In the genomic region with DNA sequence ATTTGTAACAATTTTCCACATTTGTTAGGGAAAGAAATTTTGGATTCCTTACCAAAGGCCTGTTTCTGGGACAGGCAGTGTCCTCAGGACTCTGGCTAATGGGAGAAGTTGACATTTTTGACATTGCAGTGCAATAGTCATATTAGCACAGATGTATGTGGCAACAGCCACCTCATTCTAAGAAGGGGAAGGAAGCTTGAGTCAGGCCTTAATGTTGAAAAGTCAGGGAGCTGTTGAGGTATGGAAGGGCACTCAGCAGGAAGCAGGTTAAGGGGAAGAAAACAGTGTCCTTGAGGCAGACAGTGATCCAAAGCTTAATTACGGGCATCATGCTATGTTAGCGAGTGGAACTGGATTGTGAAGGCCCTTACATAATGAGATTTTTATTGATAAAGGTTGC, we compare ENCODE assay signal across 1 cellular context.
TF ChIP-seq lines count a peak whose summit lies in the region.

No MANE protein-coding gene starts in this region.

TF ChIP-seq in endothelial cell of umbilical vein, 7 proteins besides CTCF, POLR2A, EP300 and RAD21:
- TF ChIP-seq GATA2 (IDR thresholded peaks at IDR 0.05; ENCODE audit: insufficient read depth, insufficient read length, low read depth, low read length) = no peak
- TF ChIP-seq FOS (IDR thresholded peaks at IDR 0.05; ENCODE audit: borderline replicate concordance, insufficient read depth, low read length) = peak; percentile 67
- TF ChIP-seq JUN (IDR thresholded peaks at IDR 0.05; ENCODE audit: borderline replicate concordance, insufficient read depth, insufficient read length, low read depth) = peak; percentile 27
- peak; percentile 49 for TF ChIP-seq POLR2AphosphoS5 (IDR thresholded peaks at IDR 0.05; ENCODE audit: insufficient read depth, low read depth, low read length)
- TF ChIP-seq EZH2 (IDR thresholded peaks at IDR 0.05; ENCODE audit: borderline replicate concordance, low read depth, low read length, severe bottlenecking) = no peak
